ENCODE assay signal across 16 cellular contexts in the genomic region with DNA sequence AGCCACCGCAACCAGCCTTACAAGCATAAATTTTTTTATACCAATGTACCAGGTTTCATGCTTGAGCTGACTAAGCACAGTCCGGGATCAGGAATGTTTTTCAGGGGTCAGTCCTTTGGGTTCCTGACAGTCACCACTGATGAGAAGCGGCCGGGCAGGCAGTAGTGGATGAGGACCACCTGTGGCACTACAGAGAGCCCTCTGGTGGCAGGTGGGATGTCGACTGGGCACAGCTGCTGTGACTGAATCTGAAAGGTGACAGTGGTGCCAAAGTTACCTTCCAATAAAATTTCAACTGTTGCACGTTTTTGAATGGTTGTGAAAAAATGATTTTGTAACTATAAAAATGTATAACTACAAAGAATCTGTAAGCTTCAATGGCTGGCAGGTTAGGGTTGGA. TPM values are rescaled to one million over a fixed set of nuclear protein-coding genes. Genes with fewer than 3 reads are reported as not detected.
DNase-seq lines count a peak whose midpoint lies in the region; ATAC-seq, FAIRE-seq and TF ChIP-seq lines count a peak whose summit lies in the region.
"Had no signal": no experiment of that assay in that cellular context is flagged by ENCODE, and none has a peak within 500 bp of the region (broad histone marks: within the 10 kb centered on the region; RNA-seq: fewer than 3 reads in every experiment).

No MANE protein-coding gene starts in this region.

- no peak overlapping the region for H4K8ac ChIP-seq in mesendoderm (ENCODE audit: low read depth, low read length)

- H2BK120ac ChIP-seq in mesendoderm (ENCODE audit: low read depth, low read length) = no peak overlapping the region

- H3K9me2 ChIP-seq in HCT116 (ENCODE audit: insufficient read depth) = no peaks in the 10 kb centered on the region

- no peak overlapping the region for H3K56ac ChIP-seq in mesendoderm (ENCODE audit: low read length)

- no peak overlapping the region for H3K27ac ChIP-seq in HCT116 (ENCODE audit: low read depth, low read length)
- no peak overlapping the region for H3K27ac ChIP-seq in VCaP
- no peak overlapping the region for H3K27ac ChIP-seq in mesendoderm (ENCODE audit: low read depth, low read length)
- H3K27ac ChIP-seq: SJSA1 had no signal

- H3K4me2 ChIP-seq in HCT116 (ENCODE audit: low read length) = no peak overlapping the region
- H3K4me2 ChIP-seq in mesendoderm (ENCODE audit: low read length) = no peak overlapping the region

- no peaks in the 10 kb centered on the region for H3K79me1 ChIP-seq in mesendoderm (ENCODE audit: low read length)

- H3K4me3 ChIP-seq in HCT116 (replicated peaks in 1 of 2; ENCODE audit: low read depth in 1 of 2, low read length in 2 of 2) (no peak overlapping the region), mesendoderm (ENCODE audit: low read length) (no peak overlapping the region)
- H3K4me3 ChIP-seq: SJSA1 had no signal

- POLR2A ChIA-PET in HCT116 (lab: Charles Lee) = no interaction called here

- H3K23ac ChIP-seq in mesendoderm (ENCODE audit: low read length) = no peak overlapping the region

- H3K9ac ChIP-seq in HCT116 (ENCODE audit: low read length) (no peak overlapping the region), mesendoderm (ENCODE audit: low read length) (no peak overlapping the region)

- CTCF ChIA-PET in HCT116 (lab: Charles Lee) = no interaction called here

- FAIRE-seq in HTR-8/SVneo (lab: Jason Lieb, UNC) = no peak
- FAIRE-seq: TTC549 had no signal

- H2AFZ ChIP-seq in HCT116 (ENCODE audit: low read depth, low read length, poor library complexity, severe bottlenecking) = no peak overlapping the region

- H3K27me3 ChIP-seq in HCT116 (ENCODE audit: insufficient read depth, low read length) (no peaks in the 10 kb centered on the region), mesendoderm (ENCODE audit: insufficient read depth, low read length, poor library complexity) (no peaks in the 10 kb centered on the region)
- H3K27me3 ChIP-seq: SJSA1 had no signal

- no TSS peak for BruUV-seq in HCT116 (replicated peaks; lab: Mats Ljungman, UMichigan)

- H3K79me2 ChIP-seq in HCT116 (ENCODE audit: insufficient read depth, low read length) = no peaks in the 10 kb centered on the region
- H3K79me2 ChIP-seq in mesendoderm (ENCODE audit: control insufficient read depth, insufficient read depth, low read length) = no peaks in the 10 kb centered on the region

- H2AK5ac ChIP-seq in mesendoderm (ENCODE audit: low read length) = no peak overlapping the region

- H3K4me1 ChIP-seq in HCT116 (ENCODE audit: control insufficient read depth in 1 of 2, insufficient read depth in 2 of 2, low read length in 2 of 2) (peaks cover 0 to 4% of the 10 kb centered on the region in 2 experiments; a peak in 1 of 4 replicates), mesendoderm (ENCODE audit: control insufficient read depth, low read depth, low read length) (no peaks in the 10 kb centered on the region)
- H3K4me1 ChIP-seq: SJSA1 had no signal

- TF ChIP-seq POLR2A in HCT116 (IDR thresholded peaks at IDR 0.05; ENCODE audit: borderline replicate concordance, extremely low read depth, insufficient read depth, insufficient read length) = no peak

- intact Hi-C loops in HCT116 (cut with micrococcal nuclease) = no loop called here

- no peak overlapping the region for H3K4ac ChIP-seq in mesendoderm (ENCODE audit: low read depth, low read length)

- H2BK5ac ChIP-seq in mesendoderm (ENCODE audit: low read length) = no peak overlapping the region

- ATAC-seq in HCT116 = peak; percentile 67
- ATAC-seq: stimulated activated effector memory CD8-positive, alpha-beta T cell treated with anti-CD3 and anti-CD28 coated beads, Interleukin-12 subunit alpha, Interleukin-12 subunit beta, amount 100 ng/mL, for 72 hours had no signal

- no peaks in the 10 kb centered on the region for H4K20me1 ChIP-seq in HCT116 (ENCODE audit: insufficient read depth)

- RAD21 ChIA-PET in HCT116 (lab: Charles Lee; ENCODE audit: low non-redundant PET in 1 of 2, low total read pairs in 2 of 2, uncharacterized antibody in 2 of 2, unreplicated experiment in 2 of 2) = no interaction called here

- no peak overlapping the region for H2BK15ac ChIP-seq in mesendoderm (replicated peaks; ENCODE audit: low read depth)

- WGBS in mesendoderm (ENCODE audit: extremely low coverage, insufficient coverage, low lambda C conversion rate) = no CpG with 5 or more reads among the region's 6 CpGs

- TF ChIP-seq RAD21 in HCT116 (IDR thresholded peaks at IDR 0.05; ENCODE audit: low read depth) = no peak

- H3K18ac ChIP-seq in mesendoderm (ENCODE audit: low read length) = no peak overlapping the region

- no peak overlapping the region for H4K5ac ChIP-seq in mesendoderm (ENCODE audit: low read length)

- DNase-seq in NCI-H146 (lab: John Stamatoyannopoulos, UW) (peak; percentile 40), NCI-H146 treated with DMSO at 0.1 percent for 48 hours (lab: John Stamatoyannopoulos, UW; ENCODE audit: unreplicated experiment) (no peak), HCT116 (ENCODE audit: low read depth, low spot score) (no peak), mesendoderm (peak; percentile 22), HTR-8/SVneo (ENCODE audit: insufficient read length, low spot score) (no peak), AG08396 (ENCODE audit: low spot score) (no peak)
- no peak for DNase-seq in activated CD4-positive, CD25-positive, alpha-beta regulatory T cell treated with anti-CD3 and anti-CD28 coated beads, Interleukin-2, amount 50 U/mL, for 72 hours
- DNase-seq: activated CD8-positive, alpha-beta memory T cell treated with anti-CD3 and anti-CD28 coated beads for 24 hours; activated effector memory CD4-positive, alpha-beta T cell treated with Interleukin-2 at 50 U/mL for 16 hours; KG1; NCI-H1694 treated with DMSO at 0.1 percent for 48 hours; NCI-H774 had no signal

- H3K9me3 ChIP-seq in HCT116 (ENCODE audit: control insufficient read depth in 1 of 2, insufficient read depth in 1 of 2, low read depth in 1 of 2, low read length in 2 of 2) = peaks cover 0 to 8% of the 10 kb centered on the region in 2 experiments; a peak in 1 of 4 replicates

- H3K36me3 ChIP-seq in HCT116 (ENCODE audit: control insufficient read depth in 1 of 2, insufficient read depth in 2 of 2, low read length in 2 of 2) = no peaks in the 10 kb centered on the region
- no peaks in the 10 kb centered on the region for H3K36me3 ChIP-seq in mesendoderm (ENCODE audit: control insufficient read depth, insufficient read depth, low read length)
- H3K36me3 ChIP-seq: SJSA1 had no signal

- peak; percentile 3 to 65 (median 56); a peak in 4 of 6 replicates for TF ChIP-seq CTCF in HCT116 (IDR thresholded peaks at IDR 0.05 in 2 of 3, conservative IDR thresholded peaks at IDR 0.05 in 1 of 3; ENCODE audit: borderline replicate concordance in 1 of 3, insufficient read depth in 1 of 3, low read depth in 2 of 3, low read length in 2 of 3)
- peak; percentile 61 for TF ChIP-seq CTCF in VCaP (conservative IDR thresholded peaks at IDR 0.05)

TF ChIP-seq in HCT116, 20 proteins besides CTCF, POLR2A, EP300 and RAD21 (continues in another document):
- TF ChIP-seq, protein P1, sequence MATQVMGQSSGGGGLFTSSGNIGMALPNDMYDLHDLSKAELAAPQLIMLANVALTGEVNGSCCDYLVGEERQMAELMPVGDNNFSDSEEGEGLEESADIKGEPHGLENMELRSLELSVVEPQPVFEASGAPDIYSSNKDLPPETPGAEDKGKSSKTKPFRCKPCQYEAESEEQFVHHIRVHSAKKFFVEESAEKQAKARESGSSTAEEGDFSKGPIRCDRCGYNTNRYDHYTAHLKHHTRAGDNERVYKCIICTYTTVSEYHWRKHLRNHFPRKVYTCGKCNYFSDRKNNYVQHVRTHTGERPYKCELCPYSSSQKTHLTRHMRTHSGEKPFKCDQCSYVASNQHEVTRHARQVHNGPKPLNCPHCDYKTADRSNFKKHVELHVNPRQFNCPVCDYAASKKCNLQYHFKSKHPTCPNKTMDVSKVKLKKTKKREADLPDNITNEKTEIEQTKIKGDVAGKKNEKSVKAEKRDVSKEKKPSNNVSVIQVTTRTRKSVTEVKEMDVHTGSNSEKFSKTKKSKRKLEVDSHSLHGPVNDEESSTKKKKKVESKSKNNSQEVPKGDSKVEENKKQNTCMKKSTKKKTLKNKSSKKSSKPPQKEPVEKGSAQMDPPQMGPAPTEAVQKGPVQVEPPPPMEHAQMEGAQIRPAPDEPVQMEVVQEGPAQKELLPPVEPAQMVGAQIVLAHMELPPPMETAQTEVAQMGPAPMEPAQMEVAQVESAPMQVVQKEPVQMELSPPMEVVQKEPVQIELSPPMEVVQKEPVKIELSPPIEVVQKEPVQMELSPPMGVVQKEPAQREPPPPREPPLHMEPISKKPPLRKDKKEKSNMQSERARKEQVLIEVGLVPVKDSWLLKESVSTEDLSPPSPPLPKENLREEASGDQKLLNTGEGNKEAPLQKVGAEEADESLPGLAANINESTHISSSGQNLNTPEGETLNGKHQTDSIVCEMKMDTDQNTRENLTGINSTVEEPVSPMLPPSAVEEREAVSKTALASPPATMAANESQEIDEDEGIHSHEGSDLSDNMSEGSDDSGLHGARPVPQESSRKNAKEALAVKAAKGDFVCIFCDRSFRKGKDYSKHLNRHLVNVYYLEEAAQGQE (IDR thresholded peaks at IDR 0.05; ENCODE audit: low read depth) = no peak
- TF ChIP-seq CEBPB (IDR thresholded peaks at IDR 0.05; ENCODE audit: low read depth) (no peak), ELF1 (IDR thresholded peaks at IDR 0.05; ENCODE audit: borderline replicate concordance, low read depth) (no peak), YY1 (IDR thresholded peaks at IDR 0.05; ENCODE audit: extremely low read depth, insufficient replicate concordance, low read depth, low read length) (no peak), POLR2AphosphoS5 (IDR thresholded peaks at IDR 0.05; ENCODE audit: low read depth, low read length) (no peak), ZNF274 (IDR thresholded peaks at IDR 0.05; ENCODE audit: low read depth, low read length) (no peak)

RNA-seq across cellular contexts. Expression of a gene that starts 34.0 kb away (rescaled TPM):
- total RNA-seq in HCT116 (2021; ENCODE audit: unreplicated experiment) = 35.1 TPM
- 31.4 and 31.8 TPM in 2 replicates for polyA plus RNA-seq in HCT116 (2012)
- polyA plus RNA-seq in mesendoderm (2013, experiment 1 of 2) = 4.3 TPM
- 4.3 TPM for polyA plus RNA-seq in mesendoderm (2013, experiment 2 of 2)

RNA-seq across cellular contexts. Expression of a gene that starts 41.6 kb away (rescaled TPM):
- 145 TPM for total RNA-seq in HCT116 (2021; ENCODE audit: unreplicated experiment)
- 88.8 and 90.6 TPM in 2 replicates for polyA plus RNA-seq in HCT116 (2012)
- polyA plus RNA-seq in mesendoderm (2013, experiment 1 of 2) = 75.8 TPM
- 77.5 TPM for polyA plus RNA-seq in mesendoderm (2013, experiment 2 of 2)

Comparison
In these comparisons a context has a peak if more than half of its experiments do, and no peak if none do; other contexts are left out.
1. DNase-seq: peak in NCI-H146 (single experiment) and mesendoderm (single experiment); none in NCI-H146 treated with DMSO at 0.1 percent for 48 hours (single experiment), HCT116 (single experiment), HTR-8/SVneo (single experiment), activated CD4-positive, CD25-positive, alpha-beta regulatory T cell treated with anti-CD3 and anti-CD28 coated beads, Interleukin-2, amount 50 U/mL, for 72 hours (single experiment) and AG08396 (single experiment).